In genomic region chr2:230217424-230217823, GRCh38 we compare ENCODE assay signal across 17 cellular contexts. TPM values are rescaled to one million over a fixed set of nuclear protein-coding genes. Genes with fewer than 3 reads are reported as not detected.
DNase-seq lines count a peak whose midpoint lies in the region; ATAC-seq, FAIRE-seq and TF ChIP-seq lines count a peak whose summit lies in the region.
"Had no signal": no experiment of that assay in that cellular context is flagged by ENCODE, and none has a peak within 500 bp of the region (broad histone marks: within the 10 kb centered on the region; RNA-seq: fewer than 3 reads in every experiment).

No MANE protein-coding gene starts in this region.

- no peak overlapping the region for H2AFZ ChIP-seq in GM12878 (ENCODE audit: control insufficient read depth, low read depth, low read length)

- no peak for ATAC-seq in activated naive CD4-positive, alpha-beta T cell treated with anti-CD3 and anti-CD28 coated beads, Interleukin-2, amount 50 U/mL, for 72 hours
- peak; percentile 36 for ATAC-seq in GM12878
- no peak for ATAC-seq in GM18907 (IDR thresholded peaks at IDR 0.05; ENCODE audit: unreplicated experiment)

- peaks cover 19% of the 10 kb centered on the region for H3K4me1 ChIP-seq in GM12878 (ENCODE audit: control insufficient read depth, insufficient read depth, low read length)

- TF ChIP-seq RAD21 in GM12878 (IDR thresholded peaks at IDR 0.05; ENCODE audit: insufficient read depth, low read depth, low read length), result no peak

- no peaks in the 10 kb centered on the region for H3K9me3 Mint-ChIP-seq in activated naive CD4-positive, alpha-beta T cell treated with anti-CD3 and anti-CD28 coated beads, Interleukin-2, amount 50 U/mL, for 24 hours
- H3K9me3 Mint-ChIP-seq in activated naive CD4-positive, alpha-beta T cell treated with anti-CD3 and anti-CD28 coated beads, Interleukin-2, amount 50 U/mL, for 72 hours, result peaks cover 0 to 4% of the 10 kb centered on the region in 2 donors
- H3K9me3 Mint-ChIP-seq in IgD-negative memory B cell, result no peaks in the 10 kb centered on the region
- H3K9me3 Mint-ChIP-seq: mesothelial cell of epicardium had no signal

- H3K9ac ChIP-seq in GM12878 (ENCODE audit: control insufficient read depth, insufficient read depth, low read length), result no peak overlapping the region

- WGBS in GM12878 (ENCODE audit: insufficient coverage, insufficient replicate concordance, low lambda C conversion rate, missing lambda C conversion rate), result 2% methylated on average over 3 of the region's 3 CpGs

- H4K20me1 ChIP-seq in GM12878 (ENCODE audit: control insufficient read depth, insufficient read depth), result 0 out of 2 replicates have a peak, but pooled peaks cover 2% of the 10 kb centered on the region

- POLR2A ChIA-PET in GM12878 (lab: Charles Lee), result interaction anchor here (1.0 to 3.2 kb wide), 5 partner anchors 8 to 254 kb away, joined by 3 to 20 read pairs (median 5); partner anchors contain the start of gene SP140

- H3K4me3 Mint-ChIP-seq in activated naive CD4-positive, alpha-beta T cell treated with anti-CD3 and anti-CD28 coated beads, Interleukin-2, amount 50 U/mL, for 24 hours, result peak overlapping the region; percentile 99
- peak overlapping the region; percentile 92 to 100 (median 98) for H3K4me3 Mint-ChIP-seq in IgD-negative memory B cell

- TF ChIP-seq EP300 in GM12878 (IDR thresholded peaks at IDR 0.05; ENCODE audit: borderline replicate concordance in 1 of 2, control insufficient read depth in 1 of 2, low read depth in 2 of 2, low read length in 2 of 2), result no peak

- H3K27ac Mint-ChIP-seq in activated naive CD4-positive, alpha-beta T cell treated with anti-CD3 and anti-CD28 coated beads, Interleukin-2, amount 50 U/mL, for 24 hours, result peak overlapping the region; percentile 76
- H3K27ac Mint-ChIP-seq in activated naive CD4-positive, alpha-beta T cell treated with anti-CD3 and anti-CD28 coated beads, Interleukin-2, amount 50 U/mL, for 72 hours, result no peak overlapping the region
- H3K27ac Mint-ChIP-seq in IgD-negative memory B cell, result peak overlapping the region; percentile 28 to 76 (median 61)

- RAD21 ChIA-PET in GM12878 (lab: Charles Lee; ENCODE audit: unreplicated experiment), result interaction anchor here (0.7 to 4.2 kb wide), 7 partner anchors 8 to 385 kb away, joined by 3 to 30 read pairs (median 8); partner anchors contain the start of gene SP140

- H3K79me2 ChIP-seq in GM12878 (ENCODE audit: control insufficient read depth, insufficient read depth, low read length), result peaks cover 39% of the 10 kb centered on the region

- peaks cover 73% of the 10 kb centered on the region for H3K4me1 Mint-ChIP-seq in activated naive CD4-positive, alpha-beta T cell treated with anti-CD3 and anti-CD28 coated beads, Interleukin-2, amount 50 U/mL, for 24 hours
- H3K4me1 Mint-ChIP-seq in IgD-negative memory B cell, result peaks cover 35 to 54% (median 41%) of the 10 kb centered on the region in 3 donors

- in situ Hi-C loops in GM12878 (cut with MboI), result no loop called here

- no peaks in the 10 kb centered on the region for H3K9me3 ChIP-seq in GM12878 (replicated peaks; ENCODE audit: control insufficient read depth, insufficient read depth, low read length)
- H3K9me3 ChIP-seq: uterus had no signal

- peak overlapping the region; percentile 77 for H3K4me2 ChIP-seq in GM12878 (ENCODE audit: control insufficient read depth, insufficient read depth)

- no peak for TF ChIP-seq CTCF in GM12878 (IDR thresholded peaks at IDR 0.05 in 2 of 3, conservative IDR thresholded peaks at IDR 0.05 in 1 of 3; ENCODE audit: control insufficient read depth in 2 of 3, extremely low read depth in 1 of 3, insufficient read depth in 1 of 3, low read depth in 3 of 3, low read length in 3 of 3)

- H3K27me3 Mint-ChIP-seq in activated naive CD4-positive, alpha-beta T cell treated with anti-CD3 and anti-CD28 coated beads, Interleukin-2, amount 50 U/mL, for 24 hours, result no peaks in the 10 kb centered on the region
- H3K27me3 Mint-ChIP-seq in IgD-negative memory B cell, result no peaks in the 10 kb centered on the region

- no peak for TF ChIP-seq POLR2A in GM12878 (IDR thresholded peaks at IDR 0.05; ENCODE audit: low read depth, low read length)

- peaks cover 38% of the 10 kb centered on the region for H3K36me3 Mint-ChIP-seq in activated naive CD4-positive, alpha-beta T cell treated with anti-CD3 and anti-CD28 coated beads, Interleukin-2, amount 50 U/mL, for 24 hours
- H3K36me3 Mint-ChIP-seq in activated naive CD4-positive, alpha-beta T cell treated with anti-CD3 and anti-CD28 coated beads, Interleukin-2, amount 50 U/mL, for 72 hours, result peaks cover 38 to 70% of the 10 kb centered on the region in 2 donors
- peaks cover 16% of the 10 kb centered on the region for H3K36me3 Mint-ChIP-seq in IgD-negative memory B cell

- no peaks in the 10 kb centered on the region for H3K27me3 ChIP-seq in GM12878 (replicated peaks in 1 of 2; ENCODE audit: control insufficient read depth in 2 of 2, insufficient read depth in 2 of 2, low read length in 1 of 2)
- H3K27me3 ChIP-seq: uterus had no signal

- intact Hi-C loops in GM12878 (cut with micrococcal nuclease; ENCODE audit: unreplicated experiment), result loop anchor here (2.0 kb wide), 2 partner anchors 15 to 29 kb away; no protein-coding TSS in a partner anchor

- H3K36me3 ChIP-seq in GM12878 (ENCODE audit: control insufficient read depth in 2 of 2, insufficient read depth in 2 of 2, low read length in 1 of 2), result peaks cover 8 to 33% of the 10 kb centered on the region in 2 experiments
- H3K36me3 ChIP-seq: uterus had no signal

- no peak for FAIRE-seq in GM12878 (lab: Jason Lieb, UNC)

- CTCF ChIA-PET in GM12878 (lab: Yijun Ruan, JAX), result interaction anchor here (1.4 to 4.3 kb wide), 3 partner anchors 10 to 15 kb away, joined by 3 to 36 read pairs (median 6); no protein-coding TSS in a partner anchor

- no peak for DNase-seq in activated naive CD4-positive, alpha-beta T cell treated with anti-CD3 and anti-CD28 coated beads, Interleukin-2, amount 50 U/mL, for 72 hours (ENCODE audit: low spot score in 2 of 2)
- DNase-seq in GM12878 (ENCODE audit: low read depth, low spot score), result no peak
- no peak for DNase-seq in stimulated activated CD4-positive, alpha-beta T cell treated with anti-CD3 and anti-CD28 coated beads, Interleukin-1b, Interleukin-23, amount 100 ng/mL, for 48 hours
- DNase-seq in globus pallidus (ENCODE audit: low spot score), result no peak
- no peak for DNase-seq in COLO829 (ENCODE audit: low spot score)
- DNase-seq: activated CD8-positive, alpha-beta memory T cell treated with anti-CD3 and anti-CD28 coated beads, Interleukin-2, amount 50 U/mL, for 48 hours; EL; IMR-90; NCI-H146; NCI-H510A treated with DMSO at 0.1 percent for 48 hours; RPMI8226; T-helper 9 cell; uterus had no signal

- no TSS peak for BruUV-seq in GM12878 (replicated peaks; lab: Mats Ljungman, UMichigan)

- SMC1A ChIA-PET in GM12878 (lab: Charles Lee; ENCODE audit: uncharacterized antibody, unreplicated experiment), result interaction anchor here (1.2 to 8.5 kb wide), 4 partner anchors 9 to 63 kb away, joined by 4 to 121 read pairs (median 18); partner anchors contain the start of gene SP140

- peak overlapping the region; percentile 95 for H3K27ac ChIP-seq in GM12878 (ENCODE audit: control insufficient read depth, insufficient read depth)
- H3K27ac ChIP-seq: uterus had no signal

- H3K4me3 ChIP-seq in GM12878, result peak overlapping the region; percentile 82
- H3K4me3 ChIP-seq: uterus had no signal

TF ChIP-seq in GM12878, 131 proteins besides CTCF, POLR2A, EP300 and RAD21 (continues in another document):
- no peak for TF ChIP-seq CHD1 (IDR thresholded peaks at IDR 0.05; ENCODE audit: low read depth, low read length)
- TF ChIP-seq MTA2 (IDR thresholded peaks at IDR 0.05; ENCODE audit: low read depth), result no peak

RNA-seq across cellular contexts. Expression of gene SP110, which starts 2.4 kb away (rescaled TPM):
- total RNA-seq in activated naive CD4-positive, alpha-beta T cell treated with anti-CD3 and anti-CD28 coated beads, Interleukin-2, amount 50 U/mL, for 72 hours, result 100 to 1,000 TPM in 1 of 2 donors, 10 to 100 TPM in 1; 61.0 to 148 TPM
- 273 TPM for polyA plus RNA-seq in IgD-negative memory B cell
- 315 and 352 TPM in 2 replicates for total RNA-seq in GM12878 (2013; cell fraction: nucleolus; rRNA removed)
- 81.2 and 98.7 TPM in 2 replicates for total RNA-seq in GM12878 (2014; rRNA removed)
- 125 and 130 TPM in 2 replicates for total RNA-seq in GM12878 (2014; rRNA removed; fragmentation: Illumina TruSeq; extraction: Trizol)
- 82.3 and 82.5 TPM in 2 replicates for total RNA-seq in GM12878 (2021)
- polyA plus RNA-seq in GM12878 (2011; ENCODE audit: low read depth), result 67.6 TPM
- 86.5 and 107 TPM in 2 replicates for polyA plus RNA-seq in GM12878 (2011; rRNA removed)
- polyA plus RNA-seq in GM12878 (2011; cell fraction: cytosol; rRNA removed), result 94.5 and 123 TPM in 2 replicates
- polyA plus RNA-seq in GM12878 (2011; cell fraction: nucleus; rRNA removed), result 131 and 192 TPM in 2 replicates
- 84.4 and 86.7 TPM in 2 replicates for polyA plus RNA-seq in GM12878 (2012)
- polyA plus RNA-seq in GM12878 (2014; fragmentation: Illumina TruSeq; extraction: Trizol), result 149 and 176 TPM in 2 replicates
- polyA plus RNA-seq in GM12878 (2014; fragmentation: Nextera tagmentation; extraction: Ambion mirVana), result 100 to 1,000 TPM in 1 of 2 experiments, 10 to 100 TPM in 1; 97.3 to 103 TPM
- polyA plus RNA-seq in GM12878 (2014; rRNA removed), result 68.6 and 86.5 TPM in 2 replicates
- polyA plus RNA-seq in GM12878 (2016; fragmentation: Nextera tagmentation; extraction: Ambion mirVana), result 100 to 1,000 TPM; 109 to 113 TPM
- polyA minus RNA-seq in GM12878 (2011; rRNA and poly(A)+ RNA removed), result 111 and 121 TPM in 2 replicates
- polyA minus RNA-seq in GM12878 (2011; cell fraction: cytosol; rRNA and poly(A)+ RNA removed), result 38.5 and 44.1 TPM in 2 replicates
- polyA minus RNA-seq in GM12878 (2011; cell fraction: nucleus; rRNA and poly(A)+ RNA removed), result 78.3 and 127 TPM in 2 replicates

RNA-seq across cellular contexts. Expression of gene SP140, which starts 8.1 kb away (rescaled TPM):
- 10 to 100 TPM; 75.8 to 77.7 TPM for total RNA-seq in activated naive CD4-positive, alpha-beta T cell treated with anti-CD3 and anti-CD28 coated beads, Interleukin-2, amount 50 U/mL, for 72 hours
- polyA plus RNA-seq in IgD-negative memory B cell (130 TPM), GM12878 (2011; rRNA removed) (159 and 164 TPM in 2 replicates), GM12878 (2014; fragmentation: Illumina TruSeq; extraction: Trizol) (120 and 143 TPM in 2 replicates), GM12878 (2014; fragmentation: Nextera tagmentation; extraction: Ambion mirVana) (10 to 100 TPM; 61.7 to 93.9 TPM), GM12878 (2014; rRNA removed) (76.1 and 87.2 TPM in 2 replicates), GM12878 (2016; fragmentation: Nextera tagmentation; extraction: Ambion mirVana) (10 to 100 TPM; 85.4 to 87.5 TPM)
- 405 and 446 TPM in 2 replicates for total RNA-seq in GM12878 (2013; cell fraction: nucleolus; rRNA removed)
- total RNA-seq in GM12878 (2014; rRNA removed) (87.0 and 101 TPM in 2 replicates), GM12878 (2014; rRNA removed; fragmentation: Illumina TruSeq; extraction: Trizol) (141 and 154 TPM in 2 replicates), GM12878 (2021) (106 and 113 TPM in 2 replicates)
- 88.4 TPM for polyA plus RNA-seq in GM12878 (2011; ENCODE audit: low read depth)
- polyA plus RNA-seq in GM12878 (2011; cell fraction: cytosol; rRNA removed), result 96.6 and 112 TPM in 2 replicates
- polyA plus RNA-seq in GM12878 (2011; cell fraction: nucleus; rRNA removed), result 175 and 178 TPM in 2 replicates
- polyA plus RNA-seq in GM12878 (2012), result 64.2 and 65.5 TPM in 2 replicates
- polyA minus RNA-seq in GM12878 (2011; rRNA and poly(A)+ RNA removed), result 143 and 187 TPM in 2 replicates
- 27.0 and 32.6 TPM in 2 replicates for polyA minus RNA-seq in GM12878 (2011; cell fraction: cytosol; rRNA and poly(A)+ RNA removed)
- 173 and 304 TPM in 2 replicates for polyA minus RNA-seq in GM12878 (2011; cell fraction: nucleus; rRNA and poly(A)+ RNA removed)

Comparison
In these comparisons a context has a peak if more than half of its experiments do, and no peak if none do; other contexts are left out.
1. H3K27ac Mint-ChIP-seq: peak in activated naive CD4-positive, alpha-beta T cell treated with anti-CD3 and anti-CD28 coated beads, Interleukin-2, amount 50 U/mL, for 24 hours (single experiment) and IgD-negative memory B cell (3 of 3); none in activated naive CD4-positive, alpha-beta T cell treated with anti-CD3 and anti-CD28 coated beads, Interleukin-2, amount 50 U/mL, for 72 hours (0 of 2).